ENCODE assay signal across 8 cellular contexts in genomic region chr1:8463144-8463927, GRCh38.
DNase-seq lines count a peak whose midpoint lies in the region; ATAC-seq and TF ChIP-seq lines count a peak whose summit lies in the region.

No MANE protein-coding gene starts in this region.

- H3K27me3 Mint-ChIP-seq in GM23338 (ENCODE audit: insufficient read depth, low read depth, poor library complexity) = peaks cover 3% of the 10 kb centered on the region
- no peaks in the 10 kb centered on the region for H3K27me3 Mint-ChIP-seq in activated T-helper 1 cell treated with anti-CD3 and anti-CD28 coated beads, Interleukin-12 subunit alpha, Interleukin-12 subunit beta, Interleukin-2, Interleukin-4 antibody, amounts not matched to agents 30 ng/mL and 10 ng/mL and 1 ng/mL, durations not matched to agents 14 hours and 24 hours and 36 hours (ENCODE audit: insufficient read depth)

- H3K27me3 ChIP-seq in GM23338 (ENCODE audit: insufficient read depth) (no peaks in the 10 kb centered on the region), heart right ventricle (no peaks in the 10 kb centered on the region)

- no peaks in the 10 kb centered on the region; the same call in 1 of the 2 replicates for H3F3A ChIP-seq in GM23338 (replicated peaks; ENCODE audit: low read depth)

- no peak overlapping the region for H2AFZ ChIP-seq in GM23338

- H3K9me3 Mint-ChIP-seq in GM23338 = no peaks in the 10 kb centered on the region
- no peaks in the 10 kb centered on the region for H3K9me3 Mint-ChIP-seq in activated T-helper 1 cell treated with anti-CD3 and anti-CD28 coated beads, Interleukin-12 subunit alpha, Interleukin-12 subunit beta, Interleukin-2, Interleukin-4 antibody, amounts not matched to agents 30 ng/mL and 10 ng/mL and 1 ng/mL, durations not matched to agents 14 hours and 24 hours and 36 hours

- ATAC-seq in GM23338 (peak; percentile 8; the same call in 2 of the 3 replicates), heart right ventricle (peak; percentile 61 to 82 (median 74)), GM18498 (IDR thresholded peaks at IDR 0.05; ENCODE audit: unreplicated experiment) (no peak), HG03159 (IDR thresholded peaks at IDR 0.05; ENCODE audit: unreplicated experiment) (no peak)

- no peaks in the 10 kb centered on the region for H3K9me3 ChIP-seq in heart right ventricle

- no peak overlapping the region; the same call in 2 of the 3 replicates for H3K4me3 Mint-ChIP-seq in GM23338
- no peak overlapping the region for H3K4me3 Mint-ChIP-seq in activated T-helper 1 cell treated with anti-CD3 and anti-CD28 coated beads, Interleukin-12 subunit alpha, Interleukin-12 subunit beta, Interleukin-2, Interleukin-4 antibody, amounts not matched to agents 30 ng/mL and 10 ng/mL and 1 ng/mL, durations not matched to agents 14 hours and 24 hours and 36 hours

- no peak overlapping the region; the same call in 1 of the 2 replicates for H3K4me2 ChIP-seq in GM23338

- peaks cover 76% of the 10 kb centered on the region for H3K4me1 Mint-ChIP-seq in GM23338
- H3K4me1 Mint-ChIP-seq in activated T-helper 1 cell treated with anti-CD3 and anti-CD28 coated beads, Interleukin-12 subunit alpha, Interleukin-12 subunit beta, Interleukin-2, Interleukin-4 antibody, amounts not matched to agents 30 ng/mL and 10 ng/mL and 1 ng/mL, durations not matched to agents 14 hours and 24 hours and 36 hours (ENCODE audit: low read depth) = peaks cover 29% of the 10 kb centered on the region

- TF ChIP-seq CTCF in 22Rv1 (IDR thresholded peaks at IDR 0.05) (no peak), GM23338 (conservative IDR thresholded peaks at IDR 0.05; ENCODE audit: low read depth in 2 of 2) (no peak), heart right ventricle (IDR thresholded peaks at IDR 0.05) (no peak), retinal pigment epithelial cell (conservative IDR thresholded peaks at IDR 0.05; ENCODE audit: low read depth, low read length) (no peak)

- H3K36me3 ChIP-seq in GM23338 (ENCODE audit: insufficient read depth) (no peaks in the 10 kb centered on the region), heart right ventricle (peaks cover 0 to 14% (median 0%) of the 10 kb centered on the region in 9 donors)

- peaks cover 29% of the 10 kb centered on the region for H3K79me2 ChIP-seq in GM23338 (replicated peaks; ENCODE audit: insufficient read depth)

- intact Hi-C loops in activated T-helper 1 cell treated with anti-CD3 and anti-CD28 coated beads, Interleukin-12 subunit alpha, Interleukin-12 subunit beta, Interleukin-2, Interleukin-4 antibody, amounts not matched to agents 30 ng/mL and 10 ng/mL and 1 ng/mL, durations not matched to agents 14 hours and 24 hours and 36 hours (cut with micrococcal nuclease) = no loop called here
- intact Hi-C loops in heart right ventricle (cut with DNase I) = loop anchor here in 1 of 10 donors (10.0 kb wide), 1 partner anchor 51 kb away; no protein-coding TSS in a partner anchor

- H3K36me3 Mint-ChIP-seq in GM23338 (ENCODE audit: low read depth) = peaks cover 6% of the 10 kb centered on the region; the same call in 1 of the 3 replicates
- peaks cover 28% of the 10 kb centered on the region for H3K36me3 Mint-ChIP-seq in activated T-helper 1 cell treated with anti-CD3 and anti-CD28 coated beads, Interleukin-12 subunit alpha, Interleukin-12 subunit beta, Interleukin-2, Interleukin-4 antibody, amounts not matched to agents 30 ng/mL and 10 ng/mL and 1 ng/mL, durations not matched to agents 14 hours and 24 hours and 36 hours (ENCODE audit: low read depth)

- peak overlapping the region; percentile 91 for H3K27ac Mint-ChIP-seq in GM23338
- peak overlapping the region; percentile 25 for H3K27ac Mint-ChIP-seq in activated T-helper 1 cell treated with anti-CD3 and anti-CD28 coated beads, Interleukin-12 subunit alpha, Interleukin-12 subunit beta, Interleukin-2, Interleukin-4 antibody, amounts not matched to agents 30 ng/mL and 10 ng/mL and 1 ng/mL, durations not matched to agents 14 hours and 24 hours and 36 hours

- H3K27ac ChIP-seq in 22Rv1 (peak overlapping the region; percentile 28; the same call in 1 of the 2 replicates), GM23338 (ENCODE audit: low read depth) (peak overlapping the region; percentile 90), heart right ventricle (peak overlapping the region; percentile 3 to 89 (median 78))

- H3K4me1 ChIP-seq in GM23338 (ENCODE audit: insufficient read depth) (peaks cover 71% of the 10 kb centered on the region), heart right ventricle (peaks cover 12 to 62% (median 51%) of the 10 kb centered on the region in 9 donors)

- H3K9me2 ChIP-seq in GM23338 (ENCODE audit: insufficient read depth) = no peaks in the 10 kb centered on the region

- 22 to 24% methylated on average over 8 of the region's 8 CpGs for WGBS in heart right ventricle, 2 donors

- H3K4me3 ChIP-seq in GM23338 (no peak overlapping the region), heart right ventricle (peak overlapping the region in 3 of 10 donors; percentile 1 to 25 (median 2)), retinal pigment epithelial cell (ENCODE audit: low read length) (no peak overlapping the region)

- DNase-seq in GM23338 (ENCODE audit: low spot score) = no peak
- no peak for DNase-seq in activated T-helper 1 cell treated with anti-CD3 and anti-CD28 coated beads, Interleukin-12 subunit alpha, Interleukin-12 subunit beta, Interleukin-2, Interleukin-4 antibody, amounts not matched to agents 30 ng/mL and 10 ng/mL and 1 ng/mL, durations not matched to agents 14 hours and 24 hours and 36 hours (ENCODE audit: low spot score)
- DNase-seq in heart right ventricle = peak in 1 of 2 donors; percentile 68
- DNase-seq in retinal pigment epithelial cell (ENCODE audit: low read depth) = peak; percentile 33
- no peak for DNase-seq in D341Med (ENCODE audit: low spot score)

- no peaks in the 10 kb centered on the region for H4K20me1 ChIP-seq in GM23338 (replicated peaks; ENCODE audit: insufficient read depth)

TF ChIP-seq in GM23338, 12 proteins besides CTCF, POLR2A, EP300 and RAD21 (continues in another document):
- TF ChIP-seq STAT1 (IDR thresholded peaks at IDR 0.05; ENCODE audit: unreplicated experiment) (no peak), REST (IDR thresholded peaks at IDR 0.05; ENCODE audit: unreplicated experiment) (no peak), JUNB (IDR thresholded peaks at IDR 0.05; ENCODE audit: unreplicated experiment) (no peak), EZH2 (IDR thresholded peaks at IDR 0.05; ENCODE audit: low read depth, unreplicated experiment) (no peak)

Comparison
In these comparisons a context has a peak if more than half of its experiments do, and no peak if none do; other contexts are left out.
1. H3K27ac ChIP-seq: peak in every context shown above with its lines; median percentile 90 in GM23338; 78 in heart right ventricle; 28 in 22Rv1.
2. ATAC-seq: peak in GM23338 (single experiment) and heart right ventricle (8 of 8); none in GM18498 (single experiment) and HG03159 (single experiment).